7 cellular contexts compared by ENCODE assay signal in the genomic region with DNA sequence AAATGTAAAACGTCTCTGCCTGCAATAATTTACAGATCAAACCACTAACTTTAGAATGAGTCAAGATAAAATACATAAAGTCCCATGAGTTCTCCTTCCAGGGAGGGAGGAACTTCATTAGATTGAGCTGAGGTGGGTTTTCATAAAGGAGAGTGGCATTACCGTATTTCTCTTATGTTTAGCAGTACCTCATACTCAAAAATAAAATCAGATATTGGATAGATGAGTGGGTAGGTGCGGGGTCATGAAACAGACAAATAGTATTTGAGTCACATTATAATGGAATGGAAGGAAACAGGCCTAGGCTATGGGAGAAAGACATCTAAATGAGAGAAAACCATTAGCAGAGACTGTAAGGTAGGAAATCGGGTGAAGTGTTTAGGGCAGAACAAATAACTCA.
"Had no signal": no experiment of that assay in that cellular context is flagged by ENCODE, and none has a peak within 500 bp of the region (broad histone marks: within the 10 kb centered on the region; RNA-seq: fewer than 3 reads in every experiment).

No MANE protein-coding gene starts in this region.

- H3K4me3 ChIP-seq: GM23248 had no signal

- DNase-seq: GM23248, H9, HCEC 1CT, KBM-7 had no signal

- FAIRE-seq: H1, H54, HTR-8/SVneo had no signal

- H3K9ac ChIP-seq: GM23248 had no signal

- H2AFZ ChIP-seq: GM23248 had no signal

- H3K27ac ChIP-seq: GM23248 had no signal
